In the genomic region with DNA sequence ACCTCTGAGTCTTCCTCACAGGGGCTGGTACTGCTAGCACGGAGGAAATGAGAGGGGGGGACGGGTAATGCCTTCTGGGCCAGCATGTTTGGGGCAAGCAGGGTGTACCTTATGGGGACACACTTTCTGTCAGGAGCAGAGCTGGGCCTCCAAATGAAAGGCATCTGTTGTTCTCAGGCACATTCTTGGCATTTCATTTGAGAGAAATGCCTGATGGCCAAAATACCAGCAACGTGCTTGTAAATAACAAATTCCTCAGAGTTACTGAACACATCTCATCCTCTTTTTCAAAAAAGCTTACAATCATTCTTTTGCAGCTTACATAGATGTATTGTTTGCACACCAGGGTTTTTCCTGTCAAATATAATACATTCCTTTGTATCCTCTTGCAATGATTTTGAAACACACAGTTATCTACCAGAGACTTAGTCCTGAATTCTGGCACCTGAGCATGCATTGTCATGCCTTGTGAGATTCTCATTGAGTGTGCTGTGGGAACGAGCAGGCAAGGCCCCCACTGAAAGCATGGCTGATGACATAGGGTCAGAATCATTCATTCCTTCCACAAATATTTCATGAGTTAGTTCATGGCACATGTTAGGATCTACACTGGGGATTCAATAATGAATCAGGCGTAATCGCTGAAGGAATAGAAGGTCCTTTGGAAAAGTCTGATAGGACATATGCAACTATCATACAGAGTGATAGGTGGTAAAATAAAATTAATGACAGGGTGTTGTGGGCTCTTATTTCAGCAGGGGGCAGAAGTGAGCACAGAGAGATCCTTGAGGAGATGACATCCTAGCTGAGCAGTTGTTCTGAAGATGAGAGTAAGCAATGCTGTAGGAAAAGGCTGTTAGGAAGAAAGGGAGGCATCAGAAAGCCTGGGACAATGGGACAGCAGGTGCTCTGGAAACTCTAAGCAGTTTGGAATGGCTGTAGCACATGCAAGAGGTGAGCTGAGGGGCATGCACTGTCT, we compare ENCODE assay signal across 8 cellular contexts.
DNase-seq lines count a peak whose midpoint lies in the region; ATAC-seq, FAIRE-seq and TF ChIP-seq lines count a peak whose summit lies in the region.

No MANE protein-coding gene starts in this region.

- intact Hi-C loops in left ventricle myocardium superior (cut with micrococcal nuclease): loop anchor here (10.0 kb wide), 1 partner anchor 710 kb away; no protein-coding TSS in a partner anchor

- ATAC-seq in SK-N-SH treated with all-trans-retinoic acid at 6 μM for 48 hours: peak; percentile 86
- peak; percentile 51 for ATAC-seq in left ventricle myocardium superior
- ATAC-seq in GM21447 (IDR thresholded peaks at IDR 0.05; ENCODE audit: unreplicated experiment): no peak

- DNase-seq in stimulated activated CD4-positive, alpha-beta T cell treated with anti-CD3 and anti-CD28 coated beads, Interleukin-2, amount 100 ng/mL, for 48 hours: peak; percentile 2 to 11
- DNase-seq in stimulated activated CD4-positive, alpha-beta T cell treated with anti-CD3 and anti-CD28 coated beads, Interleukin-1b, Interleukin-23, amount 100 ng/mL, for 48 hours: no peak
- no peak for DNase-seq in left ventricle myocardium superior
- DNase-seq in urothelium cell line (ENCODE audit: low spot score): peak; percentile 21
- DNase-seq in putamen (ENCODE audit: low spot score): no peak
- no peak for DNase-seq in NOMO-1 treated with DMSO at 0.1 percent for 48 hours (lab: John Stamatoyannopoulos, UW; ENCODE audit: unreplicated experiment)

- no peak for FAIRE-seq in urothelium cell line (lab: Jason Lieb, UNC)

TF ChIP-seq in SK-N-SH treated with all-trans-retinoic acid at 6 μM for 48 hours, 23 proteins besides CTCF, POLR2A, EP300 and RAD21:
- TF ChIP-seq, protein P1, sequence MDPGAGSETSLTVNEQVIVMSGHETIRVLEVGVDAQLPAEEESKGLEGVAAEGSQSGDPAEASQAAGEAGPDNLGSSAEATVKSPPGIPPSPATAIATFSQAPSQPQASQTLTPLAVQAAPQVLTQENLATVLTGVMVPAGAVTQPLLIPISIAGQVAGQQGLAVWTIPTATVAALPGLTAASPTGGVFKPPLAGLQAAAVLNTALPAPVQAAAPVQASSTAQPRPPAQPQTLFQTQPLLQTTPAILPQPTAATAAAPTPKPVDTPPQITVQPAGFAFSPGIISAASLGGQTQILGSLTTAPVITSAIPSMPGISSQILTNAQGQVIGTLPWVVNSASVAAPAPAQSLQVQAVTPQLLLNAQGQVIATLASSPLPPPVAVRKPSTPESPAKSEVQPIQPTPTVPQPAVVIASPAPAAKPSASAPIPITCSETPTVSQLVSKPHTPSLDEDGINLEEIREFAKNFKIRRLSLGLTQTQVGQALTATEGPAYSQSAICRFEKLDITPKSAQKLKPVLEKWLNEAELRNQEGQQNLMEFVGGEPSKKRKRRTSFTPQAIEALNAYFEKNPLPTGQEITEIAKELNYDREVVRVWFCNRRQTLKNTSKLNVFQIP (CRISPR knock-in tag; IDR thresholded peaks at IDR 0.05; ENCODE audit: borderline replicate concordance, low read depth): no peak
- TF ChIP-seq RARB (CRISPR knock-in tag; IDR thresholded peaks at IDR 0.05) (no peak), ISL1 (CRISPR knock-in tag; IDR thresholded peaks at IDR 0.05) (0 out of 2 replicates have a peak, but pooled peaks have one; percentile 29), GLIS3 (CRISPR knock-in tag; IDR thresholded peaks at IDR 0.05) (no peak)
TF ChIP-seq in SK-N-SH treated with all-trans-retinoic acid at 6 μM for 48 hours: peak in this region for 1.

Comparison
In these comparisons a context has a peak if more than half of its experiments do, and no peak if none do; other contexts are left out.
1. DNase-seq: peak in stimulated activated CD4-positive, alpha-beta T cell treated with anti-CD3 and anti-CD28 coated beads, Interleukin-2, amount 100 ng/mL, for 48 hours (2 of 2) and urothelium cell line (single experiment); none in stimulated activated CD4-positive, alpha-beta T cell treated with anti-CD3 and anti-CD28 coated beads, Interleukin-1b, Interleukin-23, amount 100 ng/mL, for 48 hours (single experiment), left ventricle myocardium superior (single experiment), putamen (single experiment) and NOMO-1 treated with DMSO at 0.1 percent for 48 hours (single experiment).